In genomic region chr18:79169958-79170555, GRCh38 we compare ENCODE assay signal across 16 cellular contexts.
A peak's percentile ranks its signal among the peaks of the same experiment; 100 is the strongest.
DNase-seq lines count a peak whose midpoint lies in the region; ATAC-seq, FAIRE-seq and TF ChIP-seq lines count a peak whose summit lies in the region.
"Had no signal": no experiment of that assay in that cellular context is flagged by ENCODE, and none has a peak within 500 bp of the region (broad histone marks: within the 10 kb centered on the region; RNA-seq: fewer than 3 reads in every experiment).

No MANE protein-coding gene starts in this region.

- WGBS in sigmoid colon, 2 donors: 85 to 92% methylated on average over 8 of the region's 8 CpGs

- ATAC-seq in Right ventricle myocardium inferior (no peak), foreskin keratinocyte (peak; percentile 26), upper lobe of right lung (peak; percentile 70)
- ATAC-seq: GM12878 had no signal

- H3K4me1 ChIP-seq in cardiac muscle cell (ENCODE audit: low read depth) (no peaks in the 10 kb centered on the region), foreskin keratinocyte (no peaks in the 10 kb centered on the region), upper lobe of right lung (no peaks in the 10 kb centered on the region), sigmoid colon (no peaks in the 10 kb centered on the region)
- H3K4me1 ChIP-seq: gastrocnemius medialis, neural progenitor cell had no signal

- TF ChIP-seq EP300 in sigmoid colon (IDR thresholded peaks at IDR 0.05): no peak

- H3K27ac ChIP-seq in cardiac muscle cell: peak overlapping the region; percentile 62
- H3K27ac ChIP-seq in foreskin keratinocyte: no peak overlapping the region
- H3K27ac ChIP-seq in upper lobe of right lung: no peak overlapping the region
- H3K27ac ChIP-seq in sigmoid colon: no peak overlapping the region
- H3K27ac ChIP-seq: gastrocnemius medialis, neural progenitor cell had no signal

- no peak for TF ChIP-seq POLR2A in sigmoid colon (IDR thresholded peaks at IDR 0.05)

- no peak for FAIRE-seq in frontal cortex (lab: Jason Lieb, UNC)
- FAIRE-seq: colon, GM12878 had no signal

- intact Hi-C loops in Right ventricle myocardium inferior (cut with DNase I) (loop anchor here (10.0 kb wide), 1 partner anchor 625 kb away; no protein-coding TSS in a partner anchor), upper lobe of right lung (cut with DNase I) (no loop called here), sigmoid colon (cut with DNase I) (no loop called here)

- TF ChIP-seq CTCF in cardiac muscle cell (IDR thresholded peaks at IDR 0.05; ENCODE audit: low read depth, low read length): no peak
- TF ChIP-seq CTCF in foreskin keratinocyte (conservative IDR thresholded peaks at IDR 0.05): no peak
- TF ChIP-seq CTCF in upper lobe of right lung (IDR thresholded peaks at IDR 0.05): no peak
- no peak for TF ChIP-seq CTCF in sigmoid colon (IDR thresholded peaks at IDR 0.05)

- H3K36me3 ChIP-seq in cardiac muscle cell: peaks cover 4% of the 10 kb centered on the region
- peaks cover 17% of the 10 kb centered on the region for H3K36me3 ChIP-seq in upper lobe of right lung
- peaks cover 8 to 34% (median 13%) of the 10 kb centered on the region in 4 donors for H3K36me3 ChIP-seq in sigmoid colon
- H3K36me3 ChIP-seq: gastrocnemius medialis, neural progenitor cell had no signal

- peak; percentile 20 to 63 for DNase-seq in cardiac muscle cell (ENCODE audit: low read depth in 1 of 2, low spot score in 1 of 2)
- no peak for DNase-seq in Right ventricle myocardium inferior (ENCODE audit: missing footprints)
- DNase-seq in SKM-1 (lab: John Stamatoyannopoulos, UW; ENCODE audit: unreplicated experiment): peak; percentile 19
- DNase-seq in foreskin keratinocyte: peak in 1 of 2 donors; percentile 10
- no peak for DNase-seq in upper lobe of right lung
- DNase-seq in sigmoid colon: no peak
- DNase-seq in frontal cortex (ENCODE audit: low spot score in 2 of 2): no peak
- no peak for DNase-seq in activated naive CD4-positive, alpha-beta T cell (lab: John Stamatoyannopoulos, UW)
- DNase-seq: activated CD4-positive, alpha-beta memory T cell treated with anti-CD3 and anti-CD28 coated beads for 36 hours; activated naive CD4-positive, alpha-beta T cell treated with anti-CD3 and anti-CD28 coated beads, Interleukin-2, amount 50 U/mL, for 16 hours; gastrocnemius medialis; left cardiac atrium; NCI-H774 had no signal

- no peaks in the 10 kb centered on the region for H3K9me3 ChIP-seq in cardiac muscle cell (ENCODE audit: low read depth)
- H3K9me3 ChIP-seq in upper lobe of right lung: no peaks in the 10 kb centered on the region
- H3K9me3 ChIP-seq in sigmoid colon: no peaks in the 10 kb centered on the region
- H3K9me3 ChIP-seq: gastrocnemius medialis had no signal

- H3K27me3 ChIP-seq in cardiac muscle cell: no peaks in the 10 kb centered on the region
- H3K27me3 ChIP-seq in foreskin keratinocyte: no peaks in the 10 kb centered on the region
- no peaks in the 10 kb centered on the region for H3K27me3 ChIP-seq in upper lobe of right lung
- H3K27me3 ChIP-seq in sigmoid colon: no peaks in the 10 kb centered on the region
- H3K27me3 ChIP-seq: gastrocnemius medialis, neural progenitor cell had no signal

- H3K4me3 ChIP-seq in cardiac muscle cell (no peak overlapping the region), upper lobe of right lung (no peak overlapping the region), sigmoid colon (no peak overlapping the region)
- H3K4me3 ChIP-seq: gastrocnemius medialis, GM12878, neural progenitor cell had no signal

Comparison
In these comparisons a context has a peak if more than half of its experiments do, and no peak if none do; other contexts are left out.
1. DNase-seq: peak in cardiac muscle cell (2 of 2) and SKM-1 (single experiment); none in Right ventricle myocardium inferior (single experiment), upper lobe of right lung (single experiment), sigmoid colon (single experiment), frontal cortex (0 of 2) and activated naive CD4-positive, alpha-beta T cell (0 of 4).